8 cellular contexts compared by ENCODE assay signal in the genomic region with DNA sequence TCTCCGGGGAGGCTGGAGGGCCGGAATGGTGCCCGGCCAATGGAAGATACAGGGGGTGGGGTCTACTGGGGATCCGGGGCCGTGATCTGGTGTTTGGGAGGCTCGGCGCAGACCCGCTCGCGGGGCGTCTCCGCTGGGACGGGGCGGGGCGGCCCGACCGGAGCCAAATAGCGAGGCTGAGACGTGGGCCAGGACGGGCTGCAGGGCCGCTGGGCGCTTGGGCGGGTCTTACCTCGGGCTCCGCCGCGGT. TPM values are rescaled to one million over a fixed set of nuclear protein-coding genes. Genes with fewer than 3 reads are reported as not detected.
DNase-seq lines count a peak whose midpoint lies in the region; ATAC-seq and TF ChIP-seq lines count a peak whose summit lies in the region.

No MANE protein-coding gene starts in this region.

- ATAC-seq in GM23338 (peak; percentile 87), left lobe of liver (peak; percentile 69)
- ATAC-seq in central memory CD8-positive, alpha-beta T cell (replicated peaks; ENCODE audit: extremely low read depth, poor library complexity, severe bottlenecking) = peak; percentile 38

- peaks cover 8% of the 10 kb centered on the region for H3K27me3 Mint-ChIP-seq in GM23338 (ENCODE audit: insufficient read depth, low read depth, poor library complexity)
- no peaks in the 10 kb centered on the region for H3K27me3 Mint-ChIP-seq in central memory CD8-positive, alpha-beta T cell

- H3K4me3 Mint-ChIP-seq in GM23338 = peak overlapping the region; percentile 98
- peak overlapping the region; percentile 90 for H3K4me3 Mint-ChIP-seq in central memory CD8-positive, alpha-beta T cell

- H3K4me2 ChIP-seq in GM23338 (peak overlapping the region; percentile 99), KMS-11 (peak overlapping the region; percentile 89; the same call in 1 of the 2 replicates)

- TF ChIP-seq CTCF in GM23338 (conservative IDR thresholded peaks at IDR 0.05; ENCODE audit: low read depth in 2 of 2) = no peak
- no peak for TF ChIP-seq CTCF in KMS-11 (conservative IDR thresholded peaks at IDR 0.05; ENCODE audit: low read depth, low read length)

- no peaks in the 10 kb centered on the region for H3K9me2 ChIP-seq in GM23338 (ENCODE audit: insufficient read depth)

- H3K79me2 ChIP-seq in GM23338 (replicated peaks; ENCODE audit: insufficient read depth) = peaks cover 47% of the 10 kb centered on the region
- 0 out of 2 replicates have a peak, but pooled peaks cover 3% of the 10 kb centered on the region for H3K79me2 ChIP-seq in KMS-11 (ENCODE audit: insufficient read depth, low read depth)

- H3K4me1 Mint-ChIP-seq in GM23338 = peaks cover 28% of the 10 kb centered on the region
- H3K4me1 Mint-ChIP-seq in central memory CD8-positive, alpha-beta T cell = peaks cover 40% of the 10 kb centered on the region

- H3K27ac ChIP-seq in GM23338 (ENCODE audit: low read depth) = peak overlapping the region; percentile 64
- peak overlapping the region; percentile 49; the same call in 1 of the 2 replicates for H3K27ac ChIP-seq in KMS-11

- H4K20me1 ChIP-seq in GM23338 (replicated peaks; ENCODE audit: insufficient read depth) (peaks cover 4% of the 10 kb centered on the region; the same call in 1 of the 2 replicates), KMS-11 (ENCODE audit: insufficient read depth) (no peaks in the 10 kb centered on the region)

- no peaks in the 10 kb centered on the region for H3F3A ChIP-seq in GM23338 (replicated peaks; ENCODE audit: low read depth)

- H3K4me3 ChIP-seq in GM23338 = peak overlapping the region; percentile 76
- H3K4me3 ChIP-seq in KMS-11 (IDR thresholded peaks at IDR 0.05; ENCODE audit: insufficient read depth, low read depth, low read length) = no peak overlapping the region

- H3K4me1 ChIP-seq in ES-I3 (ENCODE audit: insufficient read depth, low read length) = no peaks in the 10 kb centered on the region; the same call in 1 of the 2 replicates
- H3K4me1 ChIP-seq in GM23338 (ENCODE audit: insufficient read depth) = peaks cover 10% of the 10 kb centered on the region; the same call in 1 of the 2 replicates
- peaks cover 7% of the 10 kb centered on the region for H3K4me1 ChIP-seq in KMS-11 (ENCODE audit: low read depth, poor library complexity, severe bottlenecking)

- H2AFZ ChIP-seq in GM23338 (peak overlapping the region; percentile 94), KMS-11 (ENCODE audit: low read depth) (peak overlapping the region; percentile 64)

- H3K36me3 ChIP-seq in ES-I3 (ENCODE audit: insufficient read depth, low read length) (no peaks in the 10 kb centered on the region), GM23338 (ENCODE audit: insufficient read depth) (no peaks in the 10 kb centered on the region), KMS-11 (ENCODE audit: insufficient read depth) (no peaks in the 10 kb centered on the region)

- DNase-seq in GM23338 (ENCODE audit: low spot score) (peak; percentile 88), left lobe of liver (ENCODE audit: low spot score) (no peak), NCI-H1436 (lab: John Stamatoyannopoulos, UW) (no peak)
- DNase-seq in activated CD4-positive, CD25-positive, alpha-beta regulatory T cell treated with anti-CD3 and anti-CD28 coated beads, Interleukin-2, amount 50 U/mL, for 16 hours (ENCODE audit: low read depth, low spot score) = peak; percentile 36
- DNase-seq in central memory CD8-positive, alpha-beta T cell (ENCODE audit: low spot score in 2 of 2) = peak in 1 of 2 donors; percentile 41
- peak; percentile 46 to 63 for DNase-seq in stimulated activated CD4-positive, alpha-beta T cell treated with anti-CD3 and anti-CD28 coated beads, Interleukin-4, amount 100 ng/mL, for 4 hours

- H3K9me3 ChIP-seq in ES-I3 (ENCODE audit: control insufficient read depth, insufficient read depth, low read length) = no peaks in the 10 kb centered on the region

- H3K36me3 Mint-ChIP-seq in GM23338 (ENCODE audit: low read depth) = no peaks in the 10 kb centered on the region; the same call in 2 of the 3 replicates
- H3K36me3 Mint-ChIP-seq in central memory CD8-positive, alpha-beta T cell (ENCODE audit: insufficient read depth) = peaks cover 7% of the 10 kb centered on the region

- H3K27me3 ChIP-seq in GM23338 (ENCODE audit: insufficient read depth) (no peaks in the 10 kb centered on the region), KMS-11 (ENCODE audit: insufficient read depth, low read depth) (no peaks in the 10 kb centered on the region)

- H3K9ac ChIP-seq in ES-I3 (ENCODE audit: low read depth, low read length) (peak overlapping the region; percentile 79), KMS-11 (peak overlapping the region; percentile 67; the same call in 1 of the 2 replicates)

- peak overlapping the region; percentile 78 for H3K27ac Mint-ChIP-seq in GM23338
- H3K27ac Mint-ChIP-seq in central memory CD8-positive, alpha-beta T cell (ENCODE audit: low read depth) = peak overlapping the region; percentile 97

- H3K9me3 Mint-ChIP-seq in GM23338 = no peaks in the 10 kb centered on the region
- no peaks in the 10 kb centered on the region for H3K9me3 Mint-ChIP-seq in central memory CD8-positive, alpha-beta T cell

TF ChIP-seq in GM23338, 12 proteins besides CTCF, POLR2A, EP300 and RAD21:
- TF ChIP-seq, protein P1, sequence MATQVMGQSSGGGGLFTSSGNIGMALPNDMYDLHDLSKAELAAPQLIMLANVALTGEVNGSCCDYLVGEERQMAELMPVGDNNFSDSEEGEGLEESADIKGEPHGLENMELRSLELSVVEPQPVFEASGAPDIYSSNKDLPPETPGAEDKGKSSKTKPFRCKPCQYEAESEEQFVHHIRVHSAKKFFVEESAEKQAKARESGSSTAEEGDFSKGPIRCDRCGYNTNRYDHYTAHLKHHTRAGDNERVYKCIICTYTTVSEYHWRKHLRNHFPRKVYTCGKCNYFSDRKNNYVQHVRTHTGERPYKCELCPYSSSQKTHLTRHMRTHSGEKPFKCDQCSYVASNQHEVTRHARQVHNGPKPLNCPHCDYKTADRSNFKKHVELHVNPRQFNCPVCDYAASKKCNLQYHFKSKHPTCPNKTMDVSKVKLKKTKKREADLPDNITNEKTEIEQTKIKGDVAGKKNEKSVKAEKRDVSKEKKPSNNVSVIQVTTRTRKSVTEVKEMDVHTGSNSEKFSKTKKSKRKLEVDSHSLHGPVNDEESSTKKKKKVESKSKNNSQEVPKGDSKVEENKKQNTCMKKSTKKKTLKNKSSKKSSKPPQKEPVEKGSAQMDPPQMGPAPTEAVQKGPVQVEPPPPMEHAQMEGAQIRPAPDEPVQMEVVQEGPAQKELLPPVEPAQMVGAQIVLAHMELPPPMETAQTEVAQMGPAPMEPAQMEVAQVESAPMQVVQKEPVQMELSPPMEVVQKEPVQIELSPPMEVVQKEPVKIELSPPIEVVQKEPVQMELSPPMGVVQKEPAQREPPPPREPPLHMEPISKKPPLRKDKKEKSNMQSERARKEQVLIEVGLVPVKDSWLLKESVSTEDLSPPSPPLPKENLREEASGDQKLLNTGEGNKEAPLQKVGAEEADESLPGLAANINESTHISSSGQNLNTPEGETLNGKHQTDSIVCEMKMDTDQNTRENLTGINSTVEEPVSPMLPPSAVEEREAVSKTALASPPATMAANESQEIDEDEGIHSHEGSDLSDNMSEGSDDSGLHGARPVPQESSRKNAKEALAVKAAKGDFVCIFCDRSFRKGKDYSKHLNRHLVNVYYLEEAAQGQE (IDR thresholded peaks at IDR 0.05; ENCODE audit: unreplicated experiment) = no peak
- TF ChIP-seq STAT1 (IDR thresholded peaks at IDR 0.05; ENCODE audit: unreplicated experiment) (no peak), POLR2AphosphoS5 (IDR thresholded peaks at IDR 0.05; ENCODE audit: low read depth) (no peak), EZH2 (IDR thresholded peaks at IDR 0.05; ENCODE audit: low read depth, unreplicated experiment) (no peak), NANOG (IDR thresholded peaks at IDR 0.05; ENCODE audit: borderline replicate concordance) (no peak), JUNB (IDR thresholded peaks at IDR 0.05; ENCODE audit: unreplicated experiment) (no peak), CREB1 (CRISPR knock-in tag; IDR thresholded peaks at IDR 0.05; ENCODE audit: low read depth) (no peak)

RNA-seq across cellular contexts. Expression of a gene that starts 0.6 kb away (rescaled TPM):
- 30.2 and 32.8 TPM in 2 replicates for total RNA-seq in GM23338 (2014; rRNA removed; shearing (Covaris generic))
- 8.1 and 11.6 TPM in 2 replicates for polyA plus RNA-seq in GM23338 (2016; fragmentation: Nextera tagmentation; extraction: Ambion mirVana)
- total RNA-seq in left lobe of liver = 9.3 TPM

RNA-seq across cellular contexts. Expression of a gene that starts 0.8 kb away (rescaled TPM):
- total RNA-seq in GM23338 (2014; rRNA removed; shearing (Covaris generic)) = 4.9 and 7.7 TPM in 2 replicates
- 2.8 and 3.1 TPM in 2 replicates for polyA plus RNA-seq in GM23338 (2016; fragmentation: Nextera tagmentation; extraction: Ambion mirVana)
- total RNA-seq in left lobe of liver = 1.6 TPM

Comparison
In these comparisons a context has a peak if more than half of its experiments do, and no peak if none do; other contexts are left out.
1. DNase-seq: peak in GM23338 (single experiment), activated CD4-positive, CD25-positive, alpha-beta regulatory T cell treated with anti-CD3 and anti-CD28 coated beads, Interleukin-2, amount 50 U/mL, for 16 hours (single experiment) and stimulated activated CD4-positive, alpha-beta T cell treated with anti-CD3 and anti-CD28 coated beads, Interleukin-4, amount 100 ng/mL, for 4 hours (2 of 2); none in left lobe of liver (single experiment) and NCI-H1436 (single experiment).
2. Peak in every context shown above with its lines, with median percentiles within 50 percentile points of each other: ATAC-seq.